26 cellular contexts compared by ENCODE assay signal in the genomic region with DNA sequence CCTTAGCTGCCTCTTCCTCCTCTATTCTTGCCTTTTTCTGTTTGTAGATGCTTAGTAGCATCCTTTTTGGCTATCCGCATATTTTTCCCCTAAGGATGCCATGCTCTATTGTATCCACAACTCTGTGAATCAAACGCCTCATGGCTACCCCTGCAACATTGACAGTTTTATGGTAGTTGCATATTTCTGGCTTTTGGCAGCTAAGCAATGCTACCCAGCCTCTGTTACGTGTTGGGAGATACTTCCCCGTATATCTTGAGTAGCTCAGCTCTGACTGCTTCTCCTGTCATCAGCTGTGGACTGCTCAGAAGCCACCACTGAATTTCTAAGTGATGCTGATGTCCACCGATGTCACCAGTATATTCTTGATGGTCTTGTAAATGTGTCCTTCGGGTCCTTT. TPM values are rescaled to one million over a fixed set of nuclear protein-coding genes. Genes with fewer than 3 reads are reported as not detected.
"Had no signal": no experiment of that assay in that cellular context is flagged by ENCODE, and none has a peak within 500 bp of the region (broad histone marks: within the 10 kb centered on the region; RNA-seq: fewer than 3 reads in every experiment).

No MANE protein-coding gene starts in this region.

- H3K27ac ChIP-seq: colonic mucosa, foreskin keratinocyte, prostate gland, spleen, testis, upper lobe of left lung had no signal

- H3K9me3 ChIP-seq: colonic mucosa, prostate gland, spleen, testis, upper lobe of left lung had no signal

- H3K36me3 ChIP-seq: colonic mucosa, prostate gland, spleen, upper lobe of left lung had no signal

- H3K9me3 Mint-ChIP-seq: activated naive CD8-positive, alpha-beta T cell treated with anti-CD3 and anti-CD28 coated beads for 36 hours; activated T-cell treated with anti-CD3 and anti-CD28 coated beads, Interleukin-2, amount 50 U/mL, for 4 hours; activated T-helper 2 cell treated with anti-CD3 and anti-CD28 coated beads, Interferon-gamma antibody, Interleukin-2, Interleukin-4, amounts not matched to agents 10 μg/mL and 5 μg/mL and 100 μg/mL, durations not matched to agents 14 hours and 24 hours and 36 hours; natural killer cell; T-cell had no signal

- H3K4me1 ChIP-seq: colonic mucosa, foreskin keratinocyte had no signal

- H3K27me3 Mint-ChIP-seq: activated naive CD8-positive, alpha-beta T cell treated with anti-CD3 and anti-CD28 coated beads for 36 hours; T-cell had no signal

- H3K4me3 Mint-ChIP-seq: activated naive CD8-positive, alpha-beta T cell treated with anti-CD3 and anti-CD28 coated beads for 36 hours; activated T-cell treated with anti-CD3 and anti-CD28 coated beads, Interleukin-2, amount 50 U/mL, for 4 hours; natural killer cell; T-cell had no signal

- DNase-seq: activated CD8-positive, alpha-beta memory T cell treated with anti-CD3 and anti-CD28 coated beads, Interleukin-2, amount 50 U/mL, for 48 hours; activated naive CD4-positive, alpha-beta T cell; activated naive CD8-positive, alpha-beta T cell treated with anti-CD3 and anti-CD28 coated beads for 36 hours; activated T-cell treated with anti-CD3 and anti-CD28 coated beads, Interleukin-2, amount 50 U/mL, for 4 hours; colonic mucosa; dorsolateral prefrontal cortex; foreskin keratinocyte; hippocampal formation; left ventricle myocardium superior; mammary epithelial cell; midbrain; natural killer cell; stimulated activated CD4-positive, alpha-beta T cell treated with anti-CD3 and anti-CD28 coated beads, Interleukin-4, amount 100 ng/mL, for 1 hour; stimulated activated naive CD4-positive, alpha-beta T cell; T-cell; T-helper 9 cell; testis; upper lobe of left lung had no signal

- H3K4me3 ChIP-seq: colonic mucosa, dorsolateral prefrontal cortex, prostate gland, spleen, testis, upper lobe of left lung had no signal

- H3K36me3 Mint-ChIP-seq: natural killer cell, T-cell had no signal

- H3K27ac Mint-ChIP-seq: activated naive CD8-positive, alpha-beta T cell treated with anti-CD3 and anti-CD28 coated beads for 36 hours; activated T-helper 2 cell treated with anti-CD3 and anti-CD28 coated beads, Interferon-gamma antibody, Interleukin-2, Interleukin-4, amounts not matched to agents 10 μg/mL and 5 μg/mL and 100 μg/mL, durations not matched to agents 14 hours and 24 hours and 36 hours; natural killer cell; T-cell had no signal

- H3K27me3 ChIP-seq: colonic mucosa, dorsolateral prefrontal cortex, foreskin keratinocyte, spleen, testis, upper lobe of left lung had no signal

RNA-seq across cellular contexts. Expression of a gene that starts 33.0 kb away (rescaled TPM):
- total RNA-seq: activated naive CD8-positive, alpha-beta T cell treated with anti-CD3 and anti-CD28 coated beads for 36 hours; activated T-helper 2 cell treated with anti-CD3 and anti-CD28 coated beads, Interferon-gamma antibody, Interleukin-2, Interleukin-4, amounts not matched to agents 10 μg/mL and 5 μg/mL and 100 μg/mL, durations not matched to agents 14 hours and 24 hours and 36 hours; bronchial epithelial cell; colonic mucosa; epithelial cell of proximal tubule; foreskin keratinocyte; glomerular endothelial cell; left ventricle myocardium superior; mammary epithelial cell; natural killer cell; osteocyte; prostate gland; spleen; T-cell; upper lobe of left lung had no signal
- polyA plus RNA-seq: foreskin keratinocyte, mammary epithelial cell, spleen had no signal

RNA-seq across cellular contexts. Expression of a gene that starts 55.5 kb away (rescaled TPM):
- total RNA-seq: activated CD8-positive, alpha-beta memory T cell treated with anti-CD3 and anti-CD28 coated beads for 36 hours; activated naive CD8-positive, alpha-beta T cell treated with anti-CD3 and anti-CD28 coated beads for 36 hours; activated T-cell treated with anti-CD3 and anti-CD28 coated beads, Interleukin-2, amount 50 U/mL, for 4 hours; activated T-helper 2 cell treated with anti-CD3 and anti-CD28 coated beads, Interferon-gamma antibody, Interleukin-2, Interleukin-4, amounts not matched to agents 10 μg/mL and 5 μg/mL and 100 μg/mL, durations not matched to agents 14 hours and 24 hours and 36 hours; bronchial epithelial cell; epithelial cell of proximal tubule; foreskin keratinocyte; glomerular endothelial cell; mammary epithelial cell; natural killer cell; spleen; T-cell had no signal
- polyA plus RNA-seq: foreskin keratinocyte, mammary epithelial cell, spleen had no signal
